Comparison of ENCODE assay signal across 19 cellular contexts in genomic region chr2:128160616-128161275, GRCh38.
"Had no signal": no experiment of that assay in that cellular context is flagged by ENCODE, and none has a peak within 500 bp of the region (broad histone marks: within the 10 kb centered on the region; RNA-seq: fewer than 3 reads in every experiment).

No MANE protein-coding gene starts in this region.

- H3K4me1 ChIP-seq: parathyroid adenoma had no signal

- H3K27me3 Mint-ChIP-seq: activated naive CD4-positive, alpha-beta T cell treated with anti-CD3 and anti-CD28 coated beads, Interleukin-2, amount 10 ng/mL, durations not matched to agents 7 days and 5 days had no signal

- DNase-seq: activated CD8-positive, alpha-beta memory T cell treated with anti-CD3 and anti-CD28 coated beads, Interleukin-2, amount 50 U/mL, for 48 hours; activated naive CD4-positive, alpha-beta T cell treated with anti-CD3 and anti-CD28 coated beads, Interleukin-2, amount 10 ng/mL, durations not matched to agents 7 days and 5 days; activated T-cell treated with anti-CD3 and anti-CD28 coated beads, Interleukin-2, amount 50 U/mL, for 4 hours; amygdala; cerebellar nuclear complex; cortex of kidney; heart left ventricle; left ventricle myocardium superior; mammary epithelial cell; midbrain; natural killer cell; stimulated activated CD4-positive, alpha-beta T cell treated with anti-CD3 and anti-CD28 coated beads, Interleukin-2, amount 100 ng/mL, for 48 hours; stimulated activated CD8-positive, alpha-beta memory T cell treated with anti-CD3 and anti-CD28 coated beads, Interleukin-4, amount 100 ng/mL, for 48 hours; stimulated activated naive CD4-positive, alpha-beta T cell; upper lobe of left lung had no signal

- H3K9me3 Mint-ChIP-seq: activated naive CD4-positive, alpha-beta T cell treated with anti-CD3 and anti-CD28 coated beads, Interleukin-2, amount 10 ng/mL, durations not matched to agents 7 days and 5 days; activated T-cell treated with anti-CD3 and anti-CD28 coated beads, Interleukin-2, amount 50 U/mL, for 4 hours; natural killer cell; T-helper 2 cell treated with Interferon-gamma antibody and Interleukin-4, amounts not matched to agents 5 μg/mL and 100 μg/mL, for 36 hours had no signal

- ATAC-seq: activated T-cell treated with anti-CD3 and anti-CD28 coated beads, Interleukin-2, amount 50 U/mL, for 4 hours; heart left ventricle; left ventricle myocardium superior; natural killer cell had no signal

- H3K27ac ChIP-seq: epithelial cell of prostate, heart left ventricle, parathyroid adenoma, thoracic aorta, upper lobe of left lung had no signal

- H3K27me3 ChIP-seq: heart left ventricle, upper lobe of left lung had no signal

- H3K4me3 Mint-ChIP-seq: activated naive CD4-positive, alpha-beta T cell treated with anti-CD3 and anti-CD28 coated beads, Interleukin-2, amount 10 ng/mL, durations not matched to agents 7 days and 5 days; activated T-cell treated with anti-CD3 and anti-CD28 coated beads, Interleukin-2, amount 50 U/mL, for 4 hours; natural killer cell; T-helper 2 cell treated with Interferon-gamma antibody and Interleukin-4, amounts not matched to agents 5 μg/mL and 100 μg/mL, for 36 hours had no signal

- H3K4me1 Mint-ChIP-seq: activated naive CD4-positive, alpha-beta T cell treated with anti-CD3 and anti-CD28 coated beads, Interleukin-2, amount 10 ng/mL, durations not matched to agents 7 days and 5 days had no signal

- H3K27ac Mint-ChIP-seq: activated naive CD4-positive, alpha-beta T cell treated with anti-CD3 and anti-CD28 coated beads, Interleukin-2, amount 10 ng/mL, durations not matched to agents 7 days and 5 days; T-helper 2 cell treated with Interferon-gamma antibody and Interleukin-4, amounts not matched to agents 5 μg/mL and 100 μg/mL, for 36 hours had no signal

- H3K4me3 ChIP-seq: heart left ventricle, thoracic aorta, upper lobe of left lung had no signal

- H3K9me3 ChIP-seq: heart left ventricle, thoracic aorta, upper lobe of left lung had no signal
